Comparison of ENCODE assay signal across 1 cellular context in the genomic region with DNA sequence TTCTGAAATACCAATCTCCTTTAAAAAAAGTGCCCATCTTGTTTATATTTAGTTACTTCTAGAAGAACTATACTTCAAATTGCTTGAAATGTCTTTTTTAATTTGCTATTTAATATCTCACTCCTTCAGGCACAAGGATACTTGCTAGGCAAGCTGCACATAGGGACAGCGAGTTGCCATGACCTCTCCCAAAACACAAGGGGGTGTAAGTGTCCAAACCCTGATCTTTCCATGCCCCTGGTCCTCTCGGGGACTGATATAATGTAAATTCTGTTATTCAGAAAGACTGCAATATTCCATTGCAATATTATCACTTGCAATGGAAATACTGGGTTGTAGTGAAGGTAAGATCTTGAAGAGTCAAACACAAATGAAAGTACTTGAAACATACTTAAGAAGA.
TF ChIP-seq lines count a peak whose summit lies in the region.

No MANE protein-coding gene starts in this region.

TF ChIP-seq in GM12878, 131 proteins besides CTCF, POLR2A, EP300 and RAD21 (continued from another document):
- peak; percentile 20; the same call in 1 of the 2 replicates for TF ChIP-seq SMC3 (IDR thresholded peaks at IDR 0.05; ENCODE audit: borderline replicate concordance, low read length)
